Comparison of ENCODE assay signal across 1 cellular context in genomic region chr17:75753514-75754377, GRCh38.
TF ChIP-seq lines count a peak whose summit lies in the region.

No MANE protein-coding gene starts in this region.

TF ChIP-seq in WTC11, 78 proteins besides CTCF, POLR2A, EP300 and RAD21 (continued from another document):
- no peak for TF ChIP-seq ZBTB43 (CRISPR knock-in tag; IDR thresholded peaks at IDR 0.05)
- no peak for TF ChIP-seq ATF3 (CRISPR knock-in tag; conservative IDR thresholded peaks at IDR 0.05)
- TF ChIP-seq ZNF263 (CRISPR knock-in tag; IDR thresholded peaks at IDR 0.05; ENCODE audit: low read depth), result peak; percentile 51; the same call in 1 of the 2 replicates
- no peak for TF ChIP-seq ZBTB21 (CRISPR knock-in tag; IDR thresholded peaks at IDR 0.05; ENCODE audit: borderline replicate concordance)
- no peak for TF ChIP-seq KAT7 (CRISPR knock-in tag; IDR thresholded peaks at IDR 0.05; ENCODE audit: borderline replicate concordance)
- TF ChIP-seq, protein P1, sequence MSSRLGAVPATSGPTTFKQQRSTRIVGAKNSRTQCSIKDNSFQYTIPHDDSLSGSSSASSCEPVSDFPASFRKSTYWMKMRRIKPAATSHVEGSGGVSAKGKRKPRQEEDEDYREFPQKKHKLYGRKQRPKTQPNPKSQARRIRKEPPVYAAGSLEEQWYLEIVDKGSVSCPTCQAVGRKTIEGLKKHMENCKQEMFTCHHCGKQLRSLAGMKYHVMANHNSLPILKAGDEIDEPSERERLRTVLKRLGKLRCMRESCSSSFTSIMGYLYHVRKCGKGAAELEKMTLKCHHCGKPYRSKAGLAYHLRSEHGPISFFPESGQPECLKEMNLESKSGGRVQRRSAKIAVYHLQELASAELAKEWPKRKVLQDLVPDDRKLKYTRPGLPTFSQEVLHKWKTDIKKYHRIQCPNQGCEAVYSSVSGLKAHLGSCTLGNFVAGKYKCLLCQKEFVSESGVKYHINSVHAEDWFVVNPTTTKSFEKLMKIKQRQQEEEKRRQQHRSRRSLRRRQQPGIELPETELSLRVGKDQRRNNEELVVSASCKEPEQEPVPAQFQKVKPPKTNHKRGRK (CRISPR knock-in tag; IDR thresholded peaks at IDR 0.05; ENCODE audit: borderline replicate concordance), result no peak
- TF ChIP-seq ZNF232 (CRISPR knock-in tag; IDR thresholded peaks at IDR 0.05), result no peak
- TF ChIP-seq TEAD1 (CRISPR knock-in tag; IDR thresholded peaks at IDR 0.05), result 0 out of 2 replicates have a peak, but pooled peaks have one; percentile 26
- TF ChIP-seq ETV6 (CRISPR knock-in tag; IDR thresholded peaks at IDR 0.05), result peak; percentile 92
- no peak for TF ChIP-seq FOXJ3 (CRISPR knock-in tag; IDR thresholded peaks at IDR 0.05; ENCODE audit: borderline replicate concordance)
- no peak for TF ChIP-seq SOX15 (CRISPR knock-in tag; IDR thresholded peaks at IDR 0.05)
- no peak for TF ChIP-seq HMGA2 (CRISPR knock-in tag; IDR thresholded peaks at IDR 0.05)
- no peak for TF ChIP-seq EMX1 (CRISPR knock-in tag; IDR thresholded peaks at IDR 0.05)
- no peak for TF ChIP-seq ZNF425 (CRISPR knock-in tag; conservative IDR thresholded peaks at IDR 0.05)
- no peak for TF ChIP-seq ARID4B (CRISPR knock-in tag; IDR thresholded peaks at IDR 0.05; ENCODE audit: borderline replicate concordance)
- TF ChIP-seq ZSCAN18 (CRISPR knock-in tag; IDR thresholded peaks at IDR 0.05), result no peak
- TF ChIP-seq, protein P2, sequence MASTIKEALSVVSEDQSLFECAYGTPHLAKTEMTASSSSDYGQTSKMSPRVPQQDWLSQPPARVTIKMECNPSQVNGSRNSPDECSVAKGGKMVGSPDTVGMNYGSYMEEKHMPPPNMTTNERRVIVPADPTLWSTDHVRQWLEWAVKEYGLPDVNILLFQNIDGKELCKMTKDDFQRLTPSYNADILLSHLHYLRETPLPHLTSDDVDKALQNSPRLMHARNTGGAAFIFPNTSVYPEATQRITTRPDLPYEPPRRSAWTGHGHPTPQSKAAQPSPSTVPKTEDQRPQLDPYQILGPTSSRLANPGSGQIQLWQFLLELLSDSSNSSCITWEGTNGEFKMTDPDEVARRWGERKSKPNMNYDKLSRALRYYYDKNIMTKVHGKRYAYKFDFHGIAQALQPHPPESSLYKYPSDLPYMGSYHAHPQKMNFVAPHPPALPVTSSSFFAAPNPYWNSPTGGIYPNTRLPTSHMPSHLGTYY (CRISPR knock-in tag; IDR thresholded peaks at IDR 0.05), result no peak
- no peak for TF ChIP-seq E2F4 (CRISPR knock-in tag; IDR thresholded peaks at IDR 0.05; ENCODE audit: borderline replicate concordance, low read depth)
- no peak for TF ChIP-seq GRHL2 (CRISPR knock-in tag; IDR thresholded peaks at IDR 0.05; ENCODE audit: insufficient replicate concordance, severe bottlenecking)
- TF ChIP-seq MXD4 (CRISPR knock-in tag; IDR thresholded peaks at IDR 0.05; ENCODE audit: borderline replicate concordance), result no peak
- TF ChIP-seq NR3C1 (CRISPR knock-in tag; conservative IDR thresholded peaks at IDR 0.05; ENCODE audit: low read depth), result no peak
- no peak for TF ChIP-seq ZNF219 (CRISPR knock-in tag; IDR thresholded peaks at IDR 0.05; ENCODE audit: borderline replicate concordance)
- peak; percentile 74; the same call in 1 of the 2 replicates for TF ChIP-seq E2F5 (CRISPR knock-in tag; IDR thresholded peaks at IDR 0.05)
- TF ChIP-seq ZNF317 (CRISPR knock-in tag; IDR thresholded peaks at IDR 0.05; ENCODE audit: borderline replicate concordance, low read depth), result no peak; the same call in 1 of the 2 replicates
- peak; percentile 96 for TF ChIP-seq USF1 (CRISPR knock-in tag; IDR thresholded peaks at IDR 0.05)
- TF ChIP-seq CREB1 (CRISPR knock-in tag; IDR thresholded peaks at IDR 0.05), result no peak
- TF ChIP-seq, protein P3, sequence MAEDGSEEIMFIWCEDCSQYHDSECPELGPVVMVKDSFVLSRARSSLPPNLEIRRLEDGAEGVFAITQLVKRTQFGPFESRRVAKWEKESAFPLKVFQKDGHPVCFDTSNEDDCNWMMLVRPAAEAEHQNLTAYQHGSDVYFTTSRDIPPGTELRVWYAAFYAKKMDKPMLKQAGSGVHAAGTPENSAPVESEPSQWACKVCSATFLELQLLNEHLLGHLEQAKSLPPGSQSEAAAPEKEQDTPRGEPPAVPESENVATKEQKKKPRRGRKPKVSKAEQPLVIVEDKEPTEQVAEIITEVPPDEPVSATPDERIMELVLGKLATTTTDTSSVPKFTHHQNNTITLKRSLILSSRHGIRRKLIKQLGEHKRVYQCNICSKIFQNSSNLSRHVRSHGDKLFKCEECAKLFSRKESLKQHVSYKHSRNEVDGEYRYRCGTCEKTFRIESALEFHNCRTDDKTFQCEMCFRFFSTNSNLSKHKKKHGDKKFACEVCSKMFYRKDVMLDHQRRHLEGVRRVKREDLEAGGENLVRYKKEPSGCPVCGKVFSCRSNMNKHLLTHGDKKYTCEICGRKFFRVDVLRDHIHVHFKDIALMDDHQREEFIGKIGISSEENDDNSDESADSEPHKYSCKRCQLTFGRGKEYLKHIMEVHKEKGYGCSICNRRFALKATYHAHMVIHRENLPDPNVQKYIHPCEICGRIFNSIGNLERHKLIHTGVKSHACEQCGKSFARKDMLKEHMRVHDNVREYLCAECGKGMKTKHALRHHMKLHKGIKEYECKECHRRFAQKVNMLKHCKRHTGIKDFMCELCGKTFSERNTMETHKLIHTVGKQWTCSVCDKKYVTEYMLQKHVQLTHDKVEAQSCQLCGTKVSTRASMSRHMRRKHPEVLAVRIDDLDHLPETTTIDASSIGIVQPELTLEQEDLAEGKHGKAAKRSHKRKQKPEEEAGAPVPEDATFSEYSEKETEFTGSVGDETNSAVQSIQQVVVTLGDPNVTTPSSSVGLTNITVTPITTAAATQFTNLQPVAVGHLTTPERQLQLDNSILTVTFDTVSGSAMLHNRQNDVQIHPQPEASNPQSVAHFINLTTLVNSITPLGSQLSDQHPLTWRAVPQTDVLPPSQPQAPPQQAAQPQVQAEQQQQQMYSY (CRISPR knock-in tag; IDR thresholded peaks at IDR 0.05), result no peak
- TF ChIP-seq, protein P4, sequence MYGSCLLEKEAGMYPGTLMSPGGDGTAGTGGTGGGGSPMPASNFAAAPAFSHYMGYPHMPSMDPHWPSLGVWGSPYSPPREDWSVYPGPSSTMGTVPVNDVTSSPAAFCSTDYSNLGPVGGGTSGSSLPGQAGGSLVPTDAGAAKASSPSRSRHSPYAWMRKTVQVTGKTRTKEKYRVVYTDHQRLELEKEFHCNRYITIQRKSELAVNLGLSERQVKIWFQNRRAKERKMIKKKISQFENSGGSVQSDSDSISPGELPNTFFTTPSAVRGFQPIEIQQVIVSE (CRISPR knock-in tag; IDR thresholded peaks at IDR 0.05; ENCODE audit: borderline replicate concordance), result no peak
- TF ChIP-seq ELF4 (CRISPR knock-in tag; IDR thresholded peaks at IDR 0.05; ENCODE audit: low read depth), result no peak
- no peak for TF ChIP-seq ZNF671 (CRISPR knock-in tag; IDR thresholded peaks at IDR 0.05)
- no peak for TF ChIP-seq SMAD4 (CRISPR knock-in tag; IDR thresholded peaks at IDR 0.05)
- TF ChIP-seq, protein P5, sequence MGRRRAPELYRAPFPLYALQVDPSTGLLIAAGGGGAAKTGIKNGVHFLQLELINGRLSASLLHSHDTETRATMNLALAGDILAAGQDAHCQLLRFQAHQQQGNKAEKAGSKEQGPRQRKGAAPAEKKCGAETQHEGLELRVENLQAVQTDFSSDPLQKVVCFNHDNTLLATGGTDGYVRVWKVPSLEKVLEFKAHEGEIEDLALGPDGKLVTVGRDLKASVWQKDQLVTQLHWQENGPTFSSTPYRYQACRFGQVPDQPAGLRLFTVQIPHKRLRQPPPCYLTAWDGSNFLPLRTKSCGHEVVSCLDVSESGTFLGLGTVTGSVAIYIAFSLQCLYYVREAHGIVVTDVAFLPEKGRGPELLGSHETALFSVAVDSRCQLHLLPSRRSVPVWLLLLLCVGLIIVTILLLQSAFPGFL (CRISPR knock-in tag; IDR thresholded peaks at IDR 0.05; ENCODE audit: borderline replicate concordance), result no peak
- 0 out of 2 replicates have a peak, but pooled peaks have one; percentile 19 for TF ChIP-seq FOXK1 (CRISPR knock-in tag; IDR thresholded peaks at IDR 0.05)
- TF ChIP-seq NFE2L1 (CRISPR knock-in tag; IDR thresholded peaks at IDR 0.05), result peak; percentile 28; the same call in 1 of the 2 replicates
- TF ChIP-seq RORB (CRISPR knock-in tag; IDR thresholded peaks at IDR 0.05), result no peak
- TF ChIP-seq NR1H2 (CRISPR knock-in tag; IDR thresholded peaks at IDR 0.05), result no peak
TF ChIP-seq in WTC11: peak in this region for 19.
